ENCODE assay signal across 11 cellular contexts in the genomic region with DNA sequence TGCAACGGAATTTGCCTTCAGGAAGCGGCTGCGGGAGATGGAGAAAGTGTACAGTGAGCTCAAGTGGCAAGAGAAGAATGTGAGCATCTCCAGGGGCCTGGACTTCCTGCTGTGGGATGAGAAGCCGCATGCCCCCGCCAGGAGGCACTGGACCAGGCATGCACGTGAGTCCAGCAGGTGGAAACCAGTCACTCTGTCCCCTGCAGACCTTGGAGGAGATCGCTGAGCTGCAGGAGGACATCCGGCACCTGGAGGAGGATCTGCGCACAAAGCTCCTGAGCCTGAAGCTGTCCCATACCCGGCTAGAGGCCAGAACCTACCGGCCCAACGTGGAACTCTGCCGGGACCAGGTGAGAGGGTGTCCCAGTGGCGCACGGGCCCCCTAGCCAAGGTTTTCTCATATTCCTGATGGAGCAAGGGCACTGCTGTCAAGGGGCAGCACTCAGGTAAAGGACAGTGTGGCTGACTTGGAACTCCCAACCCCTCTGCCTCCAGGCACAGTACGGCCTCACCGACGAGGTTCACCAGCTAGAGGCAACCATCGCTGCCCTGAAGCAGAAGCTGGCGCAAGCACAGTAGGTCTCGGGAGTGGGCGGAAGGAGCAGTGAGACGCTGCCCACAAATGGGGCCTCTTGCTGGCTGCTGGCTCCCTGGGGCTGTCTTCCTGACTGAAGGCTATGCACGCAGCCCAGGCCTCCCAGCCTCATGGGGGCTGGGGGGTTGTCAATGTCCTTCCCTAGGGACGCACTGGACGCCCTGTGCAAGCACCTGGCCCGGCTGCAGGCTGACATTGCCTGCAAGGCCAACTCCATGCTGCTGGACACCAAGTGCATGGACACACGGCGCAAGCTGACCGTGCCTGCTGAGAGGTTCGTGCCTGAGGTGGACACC. TPM values are rescaled to one million over a fixed set of nuclear protein-coding genes. Genes with fewer than 3 reads are reported as not detected.
A peak's percentile ranks its signal among the peaks of the same experiment; 100 is the strongest.
DNase-seq lines count a peak whose midpoint lies in the region; ATAC-seq and TF ChIP-seq lines count a peak whose summit lies in the region.
"Had no signal": no experiment of that assay in that cellular context is flagged by ENCODE, and none has a peak within 500 bp of the region (broad histone marks: within the 10 kb centered on the region; RNA-seq: fewer than 3 reads in every experiment).

No MANE protein-coding gene starts in this region.

- no peaks in the 10 kb centered on the region for H3K9me2 ChIP-seq in Loucy (replicated peaks; ENCODE audit: low read depth, low read length)

- peaks cover 14% of the 10 kb centered on the region for H3K4me1 ChIP-seq in Loucy (ENCODE audit: insufficient read depth, low read length, poor library complexity, severe bottlenecking)
- peaks cover 14% of the 10 kb centered on the region in 2 donors for H3K4me1 ChIP-seq in neuronal stem cell (ENCODE audit: control insufficient read depth in 2 of 2, insufficient read depth in 1 of 2, low read depth in 1 of 2, low read length in 2 of 2)

- ATAC-seq in GM19324 (IDR thresholded peaks at IDR 0.05; ENCODE audit: low FRiP score, unreplicated experiment) (no peak), SK-N-SH treated with all-trans-retinoic acid at 6 μM for 48 hours (no peak), sciatic nerve (no peak)

- no peak overlapping the region for H4K8ac ChIP-seq in neuronal stem cell (ENCODE audit: low read depth, low read length)

- no peak overlapping the region for H3K14ac ChIP-seq in neuronal stem cell (ENCODE audit: low read length)

- H2BK15ac ChIP-seq in neuronal stem cell (ENCODE audit: low read length), result peak overlapping the region; percentile 95

- H2BK120ac ChIP-seq in neuronal stem cell (ENCODE audit: low read depth, low read length), result peak overlapping the region; percentile 81

- no peak for DNase-seq in GM12864 (ENCODE audit: low read depth)
- no peak for DNase-seq in cardiac fibroblast (ENCODE audit: low read depth in 2 of 2)
- DNase-seq in neuronal stem cell (ENCODE audit: low spot score), result no peak
- no peak for DNase-seq in stimulated activated naive CD4-positive, alpha-beta T cell (lab: John Stamatoyannopoulos, UW)
- DNase-seq in sciatic nerve (ENCODE audit: low spot score), result no peak
- DNase-seq: midbrain, SHP77, testis had no signal

- H3K36me3 ChIP-seq in Loucy (ENCODE audit: insufficient read depth, low read length) (peaks cover 3% of the 10 kb centered on the region; the same call in 1 of the 2 replicates), neuronal stem cell (replicated peaks in 1 of 2; ENCODE audit: control insufficient read depth in 2 of 2, insufficient read depth in 2 of 2, low read length in 2 of 2) (peaks cover 28 to 39% of the 10 kb centered on the region in 2 donors)

- no peak overlapping the region for H4K91ac ChIP-seq in neuronal stem cell (ENCODE audit: low read depth, low read length, poor library complexity)

- no peak overlapping the region for H2BK5ac ChIP-seq in neuronal stem cell (ENCODE audit: low read length)

- H3K79me1 ChIP-seq in neuronal stem cell (ENCODE audit: low read depth, low read length), result peaks cover 19% of the 10 kb centered on the region

- H3K27me3 ChIP-seq in Loucy (ENCODE audit: insufficient read depth, low read length, poor library complexity, severe bottlenecking) (no peaks in the 10 kb centered on the region), neuronal stem cell (ENCODE audit: control insufficient read depth in 3 of 3, insufficient read depth in 3 of 3, low read depth in 1 of 3, low read length in 3 of 3) (no peaks in the 10 kb centered on the region)
- H3K27me3 ChIP-seq: testis had no signal

- H3F3A ChIP-seq in Loucy (ENCODE audit: low read depth), result no peaks in the 10 kb centered on the region

- H3K4me2 ChIP-seq in Loucy (ENCODE audit: low read depth, low read length, poor library complexity, severe bottlenecking) (peak overlapping the region; percentile 80), neuronal stem cell (ENCODE audit: insufficient read depth, low read length, poor library complexity, severe bottlenecking) (no peak overlapping the region)

- H2AFZ ChIP-seq in Loucy (ENCODE audit: low read length), result peak overlapping the region; percentile 100; the same call in 1 of the 2 replicates
- peak overlapping the region; percentile 99 for H2AFZ ChIP-seq in neuronal stem cell (ENCODE audit: low read length)

- no peak overlapping the region for H3K4me3 ChIP-seq in GM12864 (ENCODE audit: low read depth, low read length)
- H3K4me3 ChIP-seq in Loucy (ENCODE audit: low read length, poor library complexity, severe bottlenecking), result no peak overlapping the region
- no peak overlapping the region for H3K4me3 ChIP-seq in cardiac fibroblast (replicated peaks in 1 of 2; ENCODE audit: low read depth in 2 of 2, low read length in 2 of 2)
- peak overlapping the region in 1 of 2 donors; percentile 14 for H3K4me3 ChIP-seq in neuronal stem cell (ENCODE audit: low read length in 2 of 2)

- no CpG with 5 or more reads among the region's 31 CpGs for WGBS in neuronal stem cell (ENCODE audit: extremely low coverage in 2 of 2, insufficient read length in 2 of 2, insufficient replicate concordance in 1 of 2), 2 donors

- H3K9ac ChIP-seq in Loucy (ENCODE audit: low read depth, low read length, poor library complexity, severe bottlenecking) (no peak overlapping the region), neuronal stem cell (ENCODE audit: low read depth, low read length, poor library complexity) (peak overlapping the region; percentile 32)

- H3K9me3 ChIP-seq in Loucy (ENCODE audit: insufficient read depth, low read depth, low read length) (no peaks in the 10 kb centered on the region), neuronal stem cell (replicated peaks in 1 of 2; ENCODE audit: control insufficient read depth in 2 of 2, insufficient read depth in 1 of 2, low read depth in 1 of 2, low read length in 2 of 2) (no peaks in the 10 kb centered on the region)
- H3K9me3 ChIP-seq: testis had no signal

- H3K4ac ChIP-seq in neuronal stem cell (ENCODE audit: low read length), result peak overlapping the region; percentile 81

- H3K27ac ChIP-seq in neuronal stem cell (replicated peaks; ENCODE audit: low read length), result no peak overlapping the region

- peak; percentile 23 for TF ChIP-seq CTCF in GM12864 (IDR thresholded peaks at IDR 0.05; ENCODE audit: low read depth, low read length, missing control alignments)
- TF ChIP-seq CTCF in Loucy (conservative IDR thresholded peaks at IDR 0.05; ENCODE audit: low read length), result no peak
- peak; percentile 0 for TF ChIP-seq CTCF in cardiac fibroblast (IDR thresholded peaks at IDR 0.05; ENCODE audit: low read depth, low read length)

- peaks cover 37% of the 10 kb centered on the region for H3K79me2 ChIP-seq in Loucy (ENCODE audit: insufficient read depth, low read length)

- H3K18ac ChIP-seq in neuronal stem cell (ENCODE audit: low read length), result no peak overlapping the region

- H2AK5ac ChIP-seq in neuronal stem cell (ENCODE audit: low read depth, low read length), result peak overlapping the region; percentile 98

- H2BK12ac ChIP-seq in neuronal stem cell (ENCODE audit: low read length), result no peak overlapping the region

- H4K20me1 ChIP-seq in Loucy (ENCODE audit: insufficient read depth, low read length, poor library complexity, severe bottlenecking), result peaks cover 15% of the 10 kb centered on the region

- intact Hi-C loops in sciatic nerve (cut with DNase I), result no loop called here

- H3K23ac ChIP-seq in neuronal stem cell (ENCODE audit: low read depth, low read length, poor library complexity), result peak overlapping the region; percentile 32

TF ChIP-seq in SK-N-SH treated with all-trans-retinoic acid at 6 μM for 48 hours, 23 proteins besides CTCF, POLR2A, EP300 and RAD21:
- TF ChIP-seq BACH2 (CRISPR knock-in tag; IDR thresholded peaks at IDR 0.05; ENCODE audit: borderline replicate concordance), result no peak
- TF ChIP-seq, protein P1, sequence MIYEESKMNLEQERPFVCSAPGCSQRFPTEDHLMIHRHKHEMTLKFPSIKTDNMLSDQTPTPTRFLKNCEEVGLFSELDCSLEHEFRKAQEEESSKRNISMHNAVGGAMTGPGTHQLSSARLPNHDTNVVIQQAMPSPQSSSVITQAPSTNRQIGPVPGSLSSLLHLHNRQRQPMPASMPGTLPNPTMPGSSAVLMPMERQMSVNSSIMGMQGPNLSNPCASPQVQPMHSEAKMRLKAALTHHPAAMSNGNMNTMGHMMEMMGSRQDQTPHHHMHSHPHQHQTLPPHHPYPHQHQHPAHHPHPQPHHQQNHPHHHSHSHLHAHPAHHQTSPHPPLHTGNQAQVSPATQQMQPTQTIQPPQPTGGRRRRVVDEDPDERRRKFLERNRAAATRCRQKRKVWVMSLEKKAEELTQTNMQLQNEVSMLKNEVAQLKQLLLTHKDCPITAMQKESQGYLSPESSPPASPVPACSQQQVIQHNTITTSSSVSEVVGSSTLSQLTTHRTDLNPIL (CRISPR knock-in tag; IDR thresholded peaks at IDR 0.05; ENCODE audit: low read depth), result no peak
- no peak for TF ChIP-seq ZNF70 (CRISPR knock-in tag; IDR thresholded peaks at IDR 0.05)
- TF ChIP-seq ISL1 (CRISPR knock-in tag; IDR thresholded peaks at IDR 0.05), result no peak
- no peak for TF ChIP-seq CSDC2 (CRISPR knock-in tag; IDR thresholded peaks at IDR 0.05)
TF ChIP-seq in SK-N-SH treated with all-trans-retinoic acid at 6 μM for 48 hours: peak in this region for 0.

RNA-seq across cellular contexts. Expression of a gene that starts 1.2 kb away (rescaled TPM):
- 16.0 TPM for polyA plus RNA-seq in neuronal stem cell (2013, experiment 1 of 2)
- polyA plus RNA-seq in neuronal stem cell (2013, experiment 2 of 2), result 16.7 TPM
- 25.0 TPM for total RNA-seq in sciatic nerve

RNA-seq across cellular contexts. Expression of a gene that starts 3.6 kb away (rescaled TPM):
- 8.2 TPM for polyA plus RNA-seq in neuronal stem cell (2013, experiment 1 of 2)
- 8.4 TPM for polyA plus RNA-seq in neuronal stem cell (2013, experiment 2 of 2)
- total RNA-seq in sciatic nerve, result 0.98 TPM

RNA-seq across cellular contexts. Expression of a gene that starts 37.5 kb away (rescaled TPM):
- 0.01 TPM for polyA plus RNA-seq in neuronal stem cell (2013, experiment 1 of 2)
- polyA plus RNA-seq in neuronal stem cell (2013, experiment 2 of 2), result 0.01 TPM
- 47.3 TPM for total RNA-seq in sciatic nerve
